In genomic region chr3:178352300-178353021, GRCh38 we compare ENCODE assay signal across 1 cellular context.
A peak's percentile ranks its signal among the peaks of the same experiment; 100 is the strongest.
TF ChIP-seq lines count a peak whose summit lies in the region.

No MANE protein-coding gene starts in this region.

TF ChIP-seq in SK-N-SH, 30 proteins besides CTCF, POLR2A, EP300 and RAD21 (continued from another document):
- TF ChIP-seq PBX3 (IDR thresholded peaks at IDR 0.05) (peak; percentile 67), IRF3 (IDR thresholded peaks at IDR 0.05; ENCODE audit: low read depth, low read length) (no peak), CHD2 (IDR thresholded peaks at IDR 0.05; ENCODE audit: low read length, partially characterized antibody) (no peak), USF2 (IDR thresholded peaks at IDR 0.05; ENCODE audit: borderline replicate concordance, low read depth, low read length) (no peak), YY1 (IDR thresholded peaks at IDR 0.05; ENCODE audit: low read depth) (no peak), EZH2phosphoT487 (IDR thresholded peaks at IDR 0.05; ENCODE audit: borderline replicate concordance, low read depth) (no peak), USF1 (IDR thresholded peaks at IDR 0.05; ENCODE audit: borderline replicate concordance, low read depth) (no peak), FOSL2 (IDR thresholded peaks at IDR 0.05; ENCODE audit: borderline replicate concordance, low read depth) (peak; percentile 83), REST (IDR thresholded peaks at IDR 0.05; ENCODE audit: low read depth, low read length) (no peak), TCF12 (IDR thresholded peaks at IDR 0.05) (peak; percentile 81), NFIC (IDR thresholded peaks at IDR 0.05; ENCODE audit: borderline replicate concordance) (peak; percentile 78), FOXJ3 (CRISPR knock-in tag; IDR thresholded peaks at IDR 0.05) (no peak), NRF1 (IDR thresholded peaks at IDR 0.05; ENCODE audit: low read depth, low read length) (no peak), MXI1 (IDR thresholded peaks at IDR 0.05; ENCODE audit: low read depth, low read length) (no peak), MAX (IDR thresholded peaks at IDR 0.05; ENCODE audit: low read depth) (0 out of 2 replicates have a peak, but pooled peaks have one; percentile 30)
